21 cellular contexts compared by ENCODE assay signal in the genomic region with DNA sequence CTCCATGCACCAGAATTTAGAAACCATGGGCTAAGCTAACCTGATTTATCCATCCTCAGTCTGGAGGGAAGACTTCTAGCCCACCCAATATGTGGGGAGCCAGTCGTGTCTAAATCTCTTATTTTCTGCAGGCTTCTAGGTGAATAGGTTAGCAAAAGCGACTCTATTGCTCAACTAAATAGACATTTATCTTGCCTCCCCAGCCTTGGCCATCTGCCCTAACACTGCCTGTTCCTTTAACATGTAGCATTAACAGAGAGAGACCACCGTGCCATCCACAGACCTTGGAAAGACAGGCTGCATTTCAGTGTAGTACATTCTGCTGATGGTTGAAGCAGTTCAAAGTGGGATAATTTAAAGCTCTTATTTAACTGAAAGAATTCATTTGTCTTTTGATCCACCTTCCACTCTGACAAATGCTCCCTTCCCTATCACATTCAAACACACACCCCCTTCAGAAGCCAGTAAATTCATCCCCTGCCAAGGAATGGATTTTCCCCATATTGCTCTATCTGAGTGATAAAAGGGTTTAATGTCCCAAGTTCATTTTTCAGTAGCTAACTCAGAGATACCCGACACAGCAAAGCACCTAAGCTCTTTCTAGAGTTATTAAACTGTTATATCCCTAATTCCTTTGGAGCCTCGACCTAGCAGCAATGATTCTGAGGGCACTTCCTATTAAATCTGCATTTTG.
"Had no signal": no experiment of that assay in that cellular context is flagged by ENCODE, and none has a peak within 500 bp of the region (broad histone marks: within the 10 kb centered on the region; RNA-seq: fewer than 3 reads in every experiment).

No MANE protein-coding gene starts in this region.

- FAIRE-seq: endometrium, frontal cortex, keratinocyte, urothelium cell line had no signal

- H3K27me3 ChIP-seq: colonic mucosa, ovary, tibial nerve, upper lobe of left lung had no signal

- H3K4me1 ChIP-seq: colonic mucosa, psoas muscle, tibial nerve, upper lobe of left lung had no signal

- H3K36me3 ChIP-seq: colonic mucosa, ovary, thoracic aorta, tibial nerve, upper lobe of left lung had no signal

- ATAC-seq: effector memory CD8-positive, alpha-beta T cell; naive thymus-derived CD8-positive, alpha-beta T cell; psoas muscle; right cardiac atrium had no signal

- H3K4me3 ChIP-seq: colonic mucosa, ovary, psoas muscle, skin epidermis, thoracic aorta, tibial nerve, upper lobe of left lung had no signal

- H3K27ac Mint-ChIP-seq: effector memory CD8-positive, alpha-beta T cell; stimulated activated naive B cell treated with anti-CD40 and anti-IgM and Interleukin-4, amounts not matched to agents 10 μg/mL and 1 μg/mL and 100 μg/mL, for 72 hours; stimulated activated naive CD8-positive, alpha-beta T cell treated with anti-CD3 and anti-CD28 coated beads, Interleukin-15, Interleukin-2, amounts not matched to agents 100 ng/mL and 50 ng/mL, for 24 hours had no signal

- H3K36me3 Mint-ChIP-seq: stimulated activated naive B cell treated with anti-CD40 and anti-IgM and Interleukin-4, amounts not matched to agents 10 μg/mL and 1 μg/mL and 100 μg/mL, for 72 hours had no signal

- H3K27ac ChIP-seq: colonic mucosa, ovary, psoas muscle, thoracic aorta, tibial nerve, upper lobe of left lung had no signal

- H3K9me3 ChIP-seq: colonic mucosa, psoas muscle, thoracic aorta, tibial nerve, upper lobe of left lung had no signal

- H3K27me3 Mint-ChIP-seq: stimulated activated naive CD8-positive, alpha-beta T cell treated with anti-CD3 and anti-CD28 coated beads, Interleukin-15, Interleukin-2, amounts not matched to agents 100 ng/mL and 50 ng/mL, for 24 hours had no signal

- DNase-seq: colonic mucosa; effector memory CD8-positive, alpha-beta T cell; erythroblast; naive thymus-derived CD8-positive, alpha-beta T cell; occipital lobe; ovary; posterior cingulate gyrus; psoas muscle; right cardiac atrium; stimulated activated CD4-positive, alpha-beta T cell treated with anti-CD3 and anti-CD28 coated beads, Interleukin-15, amount 100 ng/mL, for 24 hours; stimulated activated CD4-positive, alpha-beta T cell treated with anti-CD3 and anti-CD28 coated beads, Interleukin-2, amount 100 ng/mL, for 48 hours; stimulated activated naive B cell treated with anti-CD40 and anti-IgM and Interleukin-4, amounts not matched to agents 10 μg/mL and 1 μg/mL and 100 μg/mL, for 72 hours; upper lobe of left lung had no signal

- H3K4me3 Mint-ChIP-seq: effector memory CD8-positive, alpha-beta T cell; naive thymus-derived CD8-positive, alpha-beta T cell; stimulated activated naive B cell treated with anti-CD40 and anti-IgM and Interleukin-4, amounts not matched to agents 10 μg/mL and 1 μg/mL and 100 μg/mL, for 72 hours; stimulated activated naive CD8-positive, alpha-beta T cell treated with anti-CD3 and anti-CD28 coated beads, Interleukin-15, Interleukin-2, amounts not matched to agents 100 ng/mL and 50 ng/mL, for 24 hours had no signal

- H3K9me3 Mint-ChIP-seq: effector memory CD8-positive, alpha-beta T cell; stimulated activated naive CD8-positive, alpha-beta T cell treated with anti-CD3 and anti-CD28 coated beads, Interleukin-15, Interleukin-2, amounts not matched to agents 100 ng/mL and 50 ng/mL, for 24 hours had no signal
